20 cellular contexts compared by ENCODE assay signal in genomic region chr1:15313012-15313411, GRCh38.
"Had no signal": no experiment of that assay in that cellular context is flagged by ENCODE, and none has a peak within 500 bp of the region (broad histone marks: within the 10 kb centered on the region; RNA-seq: fewer than 3 reads in every experiment).

No MANE protein-coding gene starts in this region.

- H3K4me2 ChIP-seq: SK-N-SH had no signal

- H3K9ac ChIP-seq: SK-N-SH had no signal

- DNase-seq: KBM-7, MM.1S, NCI-H1092 treated with DMSO at 0.1 percent for 48 hours, NCI-H1436, NCI-H187, NCI-H2029, NCI-H2081 treated with DMSO at 0.1 percent for 48 hours, NCI-H2171, NCI-H226, NCI-H446, NCI-H510A, NCI-H524 treated with DMSO at 0.1 percent for 48 hours, NCI-H69, NCI-H774, PC-3, SHP77, SK-N-SH, SW 1271 had no signal

- H3K27ac ChIP-seq: RWPE1 had no signal

- ATAC-seq: Panc1, PC-3 had no signal

- H3K9me3 ChIP-seq: SK-N-SH had no signal
